ENCODE assay signal across 8 cellular contexts in the genomic region with DNA sequence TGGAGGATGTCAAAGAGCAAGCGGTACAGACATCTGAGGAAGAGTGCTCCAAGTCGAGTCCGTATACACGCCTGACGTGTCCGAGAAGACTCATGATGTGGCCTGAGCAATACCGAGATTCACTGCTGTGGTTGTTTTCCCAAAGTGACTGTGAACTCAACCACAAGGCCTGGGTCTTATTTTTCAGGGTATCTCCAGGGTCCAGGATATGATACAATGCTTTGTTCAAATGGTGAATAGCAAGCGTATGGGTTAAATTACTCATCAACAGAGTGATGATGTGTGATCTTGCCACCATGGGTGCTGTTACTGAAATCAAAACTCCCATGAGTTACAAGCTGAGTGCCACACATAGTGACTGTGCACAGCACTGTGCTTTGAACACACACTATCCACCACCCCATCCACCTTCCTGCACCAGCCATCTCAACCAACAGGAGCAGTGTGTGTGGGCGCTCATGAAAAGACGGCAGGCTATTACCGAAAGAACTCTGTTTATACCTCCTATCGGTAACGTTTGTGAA.
DNase-seq lines count a peak whose midpoint lies in the region; ATAC-seq and TF ChIP-seq lines count a peak whose summit lies in the region.

No MANE protein-coding gene starts in this region.

- H3K27ac Mint-ChIP-seq in activated naive CD4-positive, alpha-beta T cell treated with anti-CD3 and anti-CD28 coated beads, Interleukin-2, amount 50 U/mL, for 72 hours, result peak overlapping the region; percentile 84 to 96
- H3K27ac Mint-ChIP-seq in endothelial cell (ENCODE audit: unreplicated experiment), result no peak overlapping the region

- DNase-seq in activated naive CD4-positive, alpha-beta T cell treated with Interleukin-2 at 50 U/mL for 16 hours, result peak; percentile 81
- DNase-seq in activated naive CD4-positive, alpha-beta T cell (lab: John Stamatoyannopoulos, UW), result no peak
- peak; percentile 70 to 82 for DNase-seq in activated naive CD4-positive, alpha-beta T cell treated with anti-CD3 and anti-CD28 coated beads, Interleukin-2, amount 50 U/mL, for 72 hours (ENCODE audit: low spot score in 2 of 2)
- DNase-seq in stimulated activated CD4-positive, alpha-beta T cell treated with anti-CD3 and anti-CD28 coated beads, TNF-alpha, amount 100 ng/mL, for 24 hours (ENCODE audit: low read depth in 3 of 3), result peak; percentile 42 to 68 (median 63)
- DNase-seq in mucosa of gallbladder (ENCODE audit: low spot score), result no peak
- no peak for DNase-seq in ecto neural progenitor cell (ENCODE audit: low spot score)
- DNase-seq in endothelial cell (ENCODE audit: low spot score), result no peak

- ATAC-seq in HG03378 (IDR thresholded peaks at IDR 0.05; ENCODE audit: unreplicated experiment), result peak; percentile 92
- peak; percentile 89 to 93 for ATAC-seq in activated naive CD4-positive, alpha-beta T cell treated with anti-CD3 and anti-CD28 coated beads, Interleukin-2, amount 50 U/mL, for 72 hours

- no peaks in the 10 kb centered on the region for H3K27me3 Mint-ChIP-seq in endothelial cell (ENCODE audit: unreplicated experiment)

- no peaks in the 10 kb centered on the region for H3K9me3 Mint-ChIP-seq in activated naive CD4-positive, alpha-beta T cell treated with anti-CD3 and anti-CD28 coated beads, Interleukin-2, amount 50 U/mL, for 72 hours
- no peaks in the 10 kb centered on the region for H3K9me3 Mint-ChIP-seq in endothelial cell (ENCODE audit: unreplicated experiment)

- no peak overlapping the region for H3K4me3 Mint-ChIP-seq in endothelial cell (ENCODE audit: unreplicated experiment)

- no peaks in the 10 kb centered on the region for H3K4me1 Mint-ChIP-seq in endothelial cell (ENCODE audit: unreplicated experiment)

- TF ChIP-seq CTCF in endothelial cell (IDR thresholded peaks at IDR 0.05; ENCODE audit: unreplicated experiment), result no peak

- H3K36me3 Mint-ChIP-seq in activated naive CD4-positive, alpha-beta T cell treated with anti-CD3 and anti-CD28 coated beads, Interleukin-2, amount 50 U/mL, for 72 hours, result peaks cover 0 to 31% of the 10 kb centered on the region in 2 donors
- peaks cover 14% of the 10 kb centered on the region for H3K36me3 Mint-ChIP-seq in endothelial cell (ENCODE audit: low read depth, unreplicated experiment)

Comparison
In these comparisons a context has a peak if more than half of its experiments do, and no peak if none do; other contexts are left out.
1. DNase-seq: peak in activated naive CD4-positive, alpha-beta T cell treated with Interleukin-2 at 50 U/mL for 16 hours (single experiment), activated naive CD4-positive, alpha-beta T cell treated with anti-CD3 and anti-CD28 coated beads, Interleukin-2, amount 50 U/mL, for 72 hours (2 of 2) and stimulated activated CD4-positive, alpha-beta T cell treated with anti-CD3 and anti-CD28 coated beads, TNF-alpha, amount 100 ng/mL, for 24 hours (3 of 3); none in activated naive CD4-positive, alpha-beta T cell (0 of 4), mucosa of gallbladder (single experiment), ecto neural progenitor cell (single experiment) and endothelial cell (single experiment).